Comparison of ENCODE assay signal across 2 cellular contexts in the genomic region with DNA sequence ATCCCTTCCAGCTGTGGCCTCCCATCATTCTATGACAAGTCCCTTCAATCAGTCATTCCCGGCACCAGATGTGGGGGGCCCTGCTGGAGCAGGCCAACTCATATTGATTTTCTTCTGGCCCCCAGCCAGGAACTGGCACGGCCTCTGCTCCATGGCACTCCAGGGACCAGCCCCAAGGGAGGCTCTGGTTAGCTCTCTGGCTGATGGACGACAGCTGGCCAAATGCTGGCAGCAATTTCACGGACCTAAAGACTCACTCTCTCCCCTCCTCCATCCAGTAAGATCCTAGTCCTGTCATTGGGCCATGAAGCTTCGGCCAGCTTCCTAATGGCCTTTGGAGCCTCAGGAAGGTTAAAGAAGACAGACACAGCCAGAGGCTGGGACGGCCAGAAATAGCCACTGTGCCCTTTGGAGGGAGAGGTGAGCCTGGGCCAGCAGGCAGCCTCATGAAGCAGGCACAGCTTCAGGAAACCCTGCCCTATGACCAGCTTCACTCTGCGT.
A peak's percentile ranks its signal among the peaks of the same experiment; 100 is the strongest.
TF ChIP-seq lines count a peak whose summit lies in the region.

No MANE protein-coding gene starts in this region.

TF ChIP-seq in HEK293, 187 proteins besides CTCF, POLR2A, EP300 and RAD21 (continued from another document):
- TF ChIP-seq, protein P1, sequence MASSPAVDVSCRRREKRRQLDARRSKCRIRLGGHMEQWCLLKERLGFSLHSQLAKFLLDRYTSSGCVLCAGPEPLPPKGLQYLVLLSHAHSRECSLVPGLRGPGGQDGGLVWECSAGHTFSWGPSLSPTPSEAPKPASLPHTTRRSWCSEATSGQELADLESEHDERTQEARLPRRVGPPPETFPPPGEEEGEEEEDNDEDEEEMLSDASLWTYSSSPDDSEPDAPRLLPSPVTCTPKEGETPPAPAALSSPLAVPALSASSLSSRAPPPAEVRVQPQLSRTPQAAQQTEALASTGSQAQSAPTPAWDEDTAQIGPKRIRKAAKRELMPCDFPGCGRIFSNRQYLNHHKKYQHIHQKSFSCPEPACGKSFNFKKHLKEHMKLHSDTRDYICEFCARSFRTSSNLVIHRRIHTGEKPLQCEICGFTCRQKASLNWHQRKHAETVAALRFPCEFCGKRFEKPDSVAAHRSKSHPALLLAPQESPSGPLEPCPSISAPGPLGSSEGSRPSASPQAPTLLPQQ (tag by site-specific recombination; IDR thresholded peaks at IDR 0.05), result peak; percentile 56; the same call in 1 of the 2 replicates
- TF ChIP-seq ZNF521 (tag by site-specific recombination; IDR thresholded peaks at IDR 0.05) (no peak), ZNF843 (tag by site-specific recombination; IDR thresholded peaks at IDR 0.05) (0 out of 2 replicates have a peak, but pooled peaks have one; percentile 31), ZNF175 (tag by site-specific recombination; IDR thresholded peaks at IDR 0.05) (no peak), ZBTB48 (tag by site-specific recombination; IDR thresholded peaks at IDR 0.05) (peak; percentile 47; the same call in 1 of the 2 replicates), ZSCAN30 (tag by site-specific recombination; IDR thresholded peaks at IDR 0.05) (no peak), ZNF449 (tag by site-specific recombination; IDR thresholded peaks at IDR 0.05) (peak; percentile 31; the same call in 1 of the 2 replicates), FEZF1 (tag by site-specific recombination; IDR thresholded peaks at IDR 0.05) (peak; percentile 22; the same call in 1 of the 2 replicates), ZXDB (tag by site-specific recombination; IDR thresholded peaks at IDR 0.05) (no peak), TCF7L2 (IDR thresholded peaks at IDR 0.05; ENCODE audit: borderline replicate concordance, low read depth, low read length) (no peak), ZNF423 (tag by site-specific recombination; IDR thresholded peaks at IDR 0.05) (0 out of 2 replicates have a peak, but pooled peaks have one; percentile 45), SP7 (tag by site-specific recombination; IDR thresholded peaks at IDR 0.05) (no peak), GLI4 (tag by site-specific recombination; IDR thresholded peaks at IDR 0.05) (no peak), ZIC2 (tag by site-specific recombination; IDR thresholded peaks at IDR 0.05) (peak; percentile 91), ZBTB20 (tag by site-specific recombination; IDR thresholded peaks at IDR 0.05) (0 out of 2 replicates have a peak, but pooled peaks have one; percentile 28)

TF ChIP-seq in SK-N-SH, 30 proteins besides CTCF, POLR2A, EP300 and RAD21 (continued from another document):
- no peak for TF ChIP-seq PBX3 (IDR thresholded peaks at IDR 0.05)
- no peak for TF ChIP-seq ZBTB33 (IDR thresholded peaks at IDR 0.05; ENCODE audit: borderline replicate concordance, low read depth)
TF ChIP-seq in SK-N-SH: peak in this region for 4.
